Comparison of ENCODE assay signal across 24 cellular contexts in the genomic region with DNA sequence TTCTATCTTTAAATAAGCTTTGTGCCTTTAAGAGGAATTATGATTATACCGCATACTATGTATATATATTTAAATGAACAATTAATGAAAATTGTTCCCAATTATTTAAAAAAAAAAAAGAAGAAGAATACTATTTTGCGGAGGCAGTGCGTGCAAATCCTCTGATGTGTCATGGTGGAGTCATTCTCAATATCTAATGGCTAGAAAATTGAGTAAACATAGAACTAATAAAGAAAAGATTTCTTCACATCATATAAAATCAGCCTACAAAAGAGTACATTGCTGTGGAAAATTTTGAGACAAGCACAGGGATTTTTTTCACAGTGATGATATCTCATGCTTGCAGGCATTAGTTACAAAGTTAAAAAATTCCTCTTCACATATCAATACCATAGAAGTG. TPM values are rescaled to one million over a fixed set of nuclear protein-coding genes. Genes with fewer than 3 reads are reported as not detected.
A peak's percentile ranks its signal among the peaks of the same experiment; 100 is the strongest.
DNase-seq lines count a peak whose midpoint lies in the region; ATAC-seq and TF ChIP-seq lines count a peak whose summit lies in the region.
"Had no signal": no experiment of that assay in that cellular context is flagged by ENCODE, and none has a peak within 500 bp of the region (broad histone marks: within the 10 kb centered on the region; RNA-seq: fewer than 3 reads in every experiment).

No MANE protein-coding gene starts in this region.

- 96 to 97% methylated on average over 3 of the region's 3 CpGs for WGBS in heart right ventricle, 2 donors

- H3K9ac ChIP-seq in PC-3 (ENCODE audit: low read length) = peak overlapping the region; percentile 79
- H3K9ac ChIP-seq: BLaER1 treated with 17β-estradiol and CSF1 and Interleukin-3, amounts not matched to agents 10 nM and 100 nM had no signal

- BruUV-seq in PC-3 (replicated peaks; lab: Mats Ljungman, UMichigan) = no TSS peak

- H3K4me3 ChIP-seq in ACC112 (ENCODE audit: low read depth, low read length) (no peak overlapping the region), PC-3 (ENCODE audit: low read length) (no peak overlapping the region), heart right ventricle (no peak overlapping the region)
- H3K4me3 ChIP-seq: BLaER1 treated with 17β-estradiol and CSF1 and Interleukin-3, amounts not matched to agents 10 nM and 100 nM; Peyer's patch; SJSA1 had no signal

- TF ChIP-seq CTCF in PC-3 (conservative IDR thresholded peaks at IDR 0.05; ENCODE audit: low read depth, low read length) = no peak
- TF ChIP-seq CTCF in heart right ventricle (IDR thresholded peaks at IDR 0.05) = no peak

- H3K79me2 ChIP-seq in ACC112 (ENCODE audit: control insufficient read depth, insufficient read depth, low read length, unreplicated experiment) = peaks cover 22% of the 10 kb centered on the region
- no peaks in the 10 kb centered on the region for H3K79me2 ChIP-seq in PC-3 (ENCODE audit: low read length)

- CTCF ChIA-PET in PC-3 (lab: Charles Lee) = interaction anchor here (0.7 kb wide), 1 partner anchor 309 kb away, joined by 3 read pairs; no protein-coding TSS in a partner anchor

- no peaks in the 10 kb centered on the region for H3K9me2 ChIP-seq in PC-3 (replicated peaks; ENCODE audit: low read length)

- POLR2A ChIA-PET in PC-3 (lab: Charles Lee; ENCODE audit: unreplicated experiment) = interaction anchor here (0.7 kb wide), 1 partner anchor 47 kb away, joined by 3 read pairs; no protein-coding TSS in a partner anchor

- ATAC-seq in PC-3 (peak; percentile 50), HG03045 (IDR thresholded peaks at IDR 0.05; ENCODE audit: unreplicated experiment) (no peak), heart right ventricle (no peak), GM21529 (IDR thresholded peaks at IDR 0.05; ENCODE audit: unreplicated experiment) (no peak)
- ATAC-seq: CD8-positive, alpha-beta T cell had no signal

- H3K4me2 ChIP-seq in PC-3 (ENCODE audit: low read length) = peak overlapping the region; percentile 39; the same call in 1 of the 2 replicates
- H3K4me2 ChIP-seq: BLaER1 treated with 17β-estradiol and CSF1 and Interleukin-3, amounts not matched to agents 10 nM and 100 nM had no signal

- DNase-seq in ELR (ENCODE audit: low read depth) (peak; percentile 69), PC-3 (peak; percentile 69), epithelial cell of prostate (ENCODE audit: low read depth, low spot score) (no peak), heart right ventricle (no peak), iPS-NIHi11 (ENCODE audit: low spot score) (no peak)
- DNase-seq: CD8-positive, alpha-beta T cell; DMS153; GF-D8; KG1; NCI-H1092 treated with DMSO at 0.1 percent for 48 hours; NCI-H1436 treated with DMSO at 0.1 percent for 48 hours; NCI-H1930; NCI-H226; NCI-H510A treated with DMSO at 0.1 percent for 48 hours; NCI-H748 treated with DMSO at 0.1 percent for 48 hours; Peyer's patch had no signal

- intact Hi-C loops in PC-3 (cut with micrococcal nuclease) = no loop called here
- intact Hi-C loops in heart right ventricle (cut with DNase I) = no loop called here

- H3K4me1 ChIP-seq in ACC112 (ENCODE audit: control insufficient read depth, insufficient read depth, low read length, unreplicated experiment) (peaks cover 10% of the 10 kb centered on the region), PC-3 (ENCODE audit: insufficient read depth, low read length) (peaks cover 51% of the 10 kb centered on the region), heart right ventricle (peaks cover 0 to 16% (median 7%) of the 10 kb centered on the region in 9 donors)
- H3K4me1 ChIP-seq: SJSA1 had no signal

- no peaks in the 10 kb centered on the region for H3K36me3 ChIP-seq in ACC112 (ENCODE audit: insufficient read depth, low read length)
- H3K36me3 ChIP-seq in PC-3 (ENCODE audit: low read depth, low read length) = no peaks in the 10 kb centered on the region
- no peaks in the 10 kb centered on the region for H3K36me3 ChIP-seq in heart right ventricle
- H3K36me3 ChIP-seq: BLaER1 treated with 17β-estradiol and CSF1 and Interleukin-3, amounts not matched to agents 10 nM and 100 nM; Peyer's patch; SJSA1 had no signal

- H3K9me3 ChIP-seq in PC-3 (ENCODE audit: low read length) = no peaks in the 10 kb centered on the region
- no peaks in the 10 kb centered on the region for H3K9me3 ChIP-seq in heart right ventricle
- H3K9me3 ChIP-seq: BLaER1 treated with 17β-estradiol and CSF1 and Interleukin-3, amounts not matched to agents 10 nM and 100 nM; Peyer's patch; SJSA1 had no signal

- H3K27ac ChIP-seq in ACC112 (ENCODE audit: low read depth, low read length) (peak overlapping the region; percentile 46; the same call in 1 of the 2 replicates), PC-3 (ENCODE audit: low read length) (peak overlapping the region; percentile 98), epithelial cell of prostate (peak overlapping the region; percentile 41), heart right ventricle (no peak overlapping the region)
- H3K27ac ChIP-seq: BLaER1 treated with 17β-estradiol and CSF1 and Interleukin-3, amounts not matched to agents 10 nM and 100 nM; Peyer's patch; SJSA1 had no signal

- peaks cover 8% of the 10 kb centered on the region for H3F3A ChIP-seq in PC-3 (ENCODE audit: low read length, unreplicated experiment)

- no peaks in the 10 kb centered on the region for H4K20me1 ChIP-seq in PC-3 (ENCODE audit: low read length)
- H4K20me1 ChIP-seq: BLaER1 treated with 17β-estradiol and CSF1 and Interleukin-3, amounts not matched to agents 10 nM and 100 nM had no signal

- H2AFZ ChIP-seq in ACC112 (ENCODE audit: low read length, unreplicated experiment) (no peak overlapping the region), PC-3 (ENCODE audit: low read length) (no peak overlapping the region)

- H3K27me3 ChIP-seq in ACC112 (ENCODE audit: insufficient read depth, low read length) (no peaks in the 10 kb centered on the region), PC-3 (ENCODE audit: low read length) (no peaks in the 10 kb centered on the region), heart right ventricle (peaks cover 5 to 52% (median 35%) of the 10 kb centered on the region in 7 donors)
- H3K27me3 ChIP-seq: BLaER1 treated with 17β-estradiol and CSF1 and Interleukin-3, amounts not matched to agents 10 nM and 100 nM; Peyer's patch had no signal

RNA-seq across cellular contexts. Expression of gene EREG, which starts 2.6 kb away (rescaled TPM):
- 1.3 and 2.2 TPM in 2 replicates for total RNA-seq in PC-3 (2014; rRNA removed)
- 1 to 10 TPM in 1 of 10 donors, under 1 TPM in 7, not detected in 2; 0.06 to 4.0 (median 0.21) TPM for total RNA-seq in heart right ventricle
- polyA plus RNA-seq in heart right ventricle = under 1 TPM; 0.07 to 0.20 TPM
- total RNA-seq: A172; H1; SJSA1; T-helper 1 cell treated with Interleukin-12 subunit alpha and Interleukin-12 subunit beta and Interleukin-4 antibody, amounts not matched to agents 30 ng/mL and 1 ng/mL, for 36 hours had no signal
- polyA plus RNA-seq: H1 had no signal

RNA-seq across cellular contexts. Expression of gene EPGN, which starts 54.1 kb away (rescaled TPM):
- total RNA-seq in PC-3 (2014; rRNA removed) (70.7 and 98.0 TPM in 2 replicates), heart right ventricle (1 to 10 TPM in 1 of 10 donors, under 1 TPM in 1, not detected in 8; 0.66 to 8.4 TPM)
- under 1 TPM in 1 of 2 donors, not detected in 1; 0.03 TPM for polyA plus RNA-seq in heart right ventricle
- total RNA-seq: A172; CD8-positive, alpha-beta T cell; H1; Peyer's patch; T-helper 1 cell treated with Interleukin-12 subunit alpha and Interleukin-12 subunit beta and Interleukin-4 antibody, amounts not matched to agents 30 ng/mL and 1 ng/mL, for 36 hours had no signal
- polyA plus RNA-seq: H1 had no signal

Comparison
In these comparisons a context has a peak if more than half of its experiments do, and no peak if none do; other contexts are left out.
1. H3K27ac ChIP-seq: peak in ACC112 (single experiment), PC-3 (single experiment) and epithelial cell of prostate (single experiment); none in heart right ventricle (0 of 10).
2. DNase-seq: peak in ELR (single experiment) and PC-3 (single experiment); none in epithelial cell of prostate (single experiment), heart right ventricle (0 of 2) and iPS-NIHi11 (single experiment).